8 cellular contexts compared by ENCODE assay signal in the genomic region with DNA sequence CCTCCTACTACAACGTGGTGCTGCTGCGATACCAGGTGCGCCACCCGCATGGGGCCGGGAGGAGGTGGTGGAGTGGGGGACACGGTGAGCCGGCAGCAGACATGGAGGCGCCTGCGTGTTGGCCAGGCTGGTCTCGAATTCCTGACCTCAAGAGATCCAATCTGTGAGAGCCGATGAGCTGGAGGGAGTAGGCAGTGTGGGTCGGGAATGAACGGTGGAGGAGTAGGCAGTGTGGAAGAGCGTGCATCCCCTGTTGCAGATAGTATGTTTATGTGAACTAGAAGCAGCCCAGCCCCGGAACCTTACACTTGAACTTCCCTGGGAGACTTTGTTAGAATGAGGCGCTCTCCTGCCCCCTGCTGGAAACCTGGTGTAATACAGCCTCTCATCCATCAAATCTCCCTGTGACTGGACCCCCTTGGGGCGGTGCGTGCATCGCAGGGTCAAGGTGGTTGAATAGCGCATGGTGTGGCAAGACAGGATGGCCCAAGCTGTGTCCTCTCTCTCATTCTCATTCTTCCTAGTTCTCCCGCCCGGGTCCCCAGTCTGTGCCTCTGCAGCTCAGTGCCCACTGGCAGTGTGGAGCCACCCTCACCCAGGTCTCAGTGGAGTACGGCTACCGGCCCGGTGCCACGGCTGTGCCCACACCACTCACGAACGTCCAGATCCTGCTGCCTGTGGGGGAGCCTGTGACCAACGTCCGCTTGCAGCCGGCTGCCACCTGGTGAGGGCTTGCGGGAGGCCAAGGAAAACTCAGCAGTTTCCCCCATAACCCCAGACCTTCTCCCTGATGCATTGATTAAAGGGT. TPM values are rescaled to one million over a fixed set of nuclear protein-coding genes. Genes with fewer than 3 reads are reported as not detected.
DNase-seq lines count a peak whose midpoint lies in the region; ATAC-seq, FAIRE-seq and TF ChIP-seq lines count a peak whose summit lies in the region.

No MANE protein-coding gene starts in this region.

- FAIRE-seq in A549 (lab: Jason Lieb, UNC) = no peak

- no peak overlapping the region for H3K4me3 Mint-ChIP-seq in memory B cell

- no peak for TF ChIP-seq POLR2A in A549 (IDR thresholded peaks at IDR 0.05; ENCODE audit: low read length)

- H3K9me3 ChIP-seq in A549 = no peaks in the 10 kb centered on the region

- ATAC-seq in A549 (peak; percentile 42 to 70), memory B cell (ENCODE audit: low read depth) (peak; percentile 79), HG02571 (IDR thresholded peaks at IDR 0.05; ENCODE audit: unreplicated experiment) (no peak)

- DNase-seq in A549 (ENCODE audit: low read depth in 1 of 2, low spot score in 1 of 2) = peak; percentile 70 to 76
- peak; percentile 90 for DNase-seq in GM13976 (ENCODE audit: low spot score)
- DNase-seq in NCI-H460 (ENCODE audit: extremely low read depth, low read depth) = peak; percentile 51
- peak; percentile 86 for DNase-seq in activated CD4-positive, alpha-beta T cell treated with anti-CD3 and anti-CD28 coated beads for 48 hours
- DNase-seq in coronary artery (ENCODE audit: low spot score) = no peak
- peak; percentile 76 to 79 for DNase-seq in memory B cell (ENCODE audit: low spot score in 2 of 2)
- peak; percentile 32 to 43 for DNase-seq in stimulated activated CD8-positive, alpha-beta memory T cell treated with anti-CD3 and anti-CD28 coated beads, Interleukin-15, amount 100 ng/mL, for 48 hours (ENCODE audit: low read depth in 2 of 2)

- CTCF ChIA-PET in A549 (lab: Yijun Ruan, JAX) = interaction anchor here (0.5 to 3.9 kb wide), 21 partner anchors 7 to 524 kb away, joined by 3 to 19 read pairs (median 3); a partner anchor contains a TSS

- WGBS in A549 (ENCODE audit: missing lambda C conversion rate) = 39% methylated on average over 15 of the region's 32 CpGs

- no peaks in the 10 kb centered on the region for H3K9me3 Mint-ChIP-seq in memory B cell

- no peak overlapping the region for H3K27ac Mint-ChIP-seq in memory B cell

- POLR2A ChIA-PET in A549 (lab: Yijun Ruan, JAX) = no interaction called here

- H3K4me1 ChIP-seq in A549 = peaks cover 4% of the 10 kb centered on the region; the same call in 1 of the 3 replicates

- no peak overlapping the region for H3K4me2 ChIP-seq in A549

- peaks cover 45% of the 10 kb centered on the region for H3K36me3 Mint-ChIP-seq in memory B cell

- H3K4me3 ChIP-seq in A549 (no peak overlapping the region), coronary artery (no peak overlapping the region)

- no peaks in the 10 kb centered on the region for H3K27me3 Mint-ChIP-seq in memory B cell

- 0 out of 6 replicates have a peak overlapping the region, but pooled peaks of 1 of the 2 experiments have one; percentile 41 for H3K27ac ChIP-seq in A549
- H3K27ac ChIP-seq in coronary artery = no peak overlapping the region

- peaks cover 13% of the 10 kb centered on the region for H3K4me1 Mint-ChIP-seq in memory B cell

- in situ Hi-C loops in GM13976 (cut with MboI; ENCODE audit: low sequenced_read_pairs, unreplicated experiment) = no loop called here

- no peak for TF ChIP-seq EP300 in A549 (IDR thresholded peaks at IDR 0.05)

- TF ChIP-seq CTCF in A549 (IDR thresholded peaks at IDR 0.05) = peak; percentile 64
- TF ChIP-seq CTCF in GM13976 (IDR thresholded peaks at IDR 0.05; ENCODE audit: borderline replicate concordance, control extremely low read depth, extremely low read depth, insufficient read depth, missing control alignments) = peak; percentile 74
- TF ChIP-seq CTCF in coronary artery (IDR thresholded peaks at IDR 0.05) = peak; percentile 67

- TF ChIP-seq RAD21 in A549 (conservative IDR thresholded peaks at IDR 0.05 in 1 of 2, IDR thresholded peaks at IDR 0.05 in 1 of 2) = peak; percentile 55 to 58

TF ChIP-seq in A549, 52 proteins besides CTCF, POLR2A, EP300 and RAD21:
- no peak for TF ChIP-seq TP53 (CRISPR knock-in tag; IDR thresholded peaks at IDR 0.05)
- TF ChIP-seq SMC3 (IDR thresholded peaks at IDR 0.05) = peak; percentile 39; the same call in 1 of the 3 replicates
- TF ChIP-seq JUNB (IDR thresholded peaks at IDR 0.05) = no peak

RNA-seq across cellular contexts. Expression of a gene that starts 10.5 kb away (rescaled TPM):
- polyA plus RNA-seq in A549 (2011; rRNA removed) (2.7 and 4.8 TPM in 2 replicates), A549 (2017; fragmentation: RNase III; extraction: RNeasy Plus Mini Kit Qiagen cat#74134 plus additional on column Dnase treatment) (1.6 to 2.4 TPM (median 1.8 TPM) in 3 replicates)
- polyA plus RNA-seq in A549 (2012; cell fraction: cytosol; rRNA removed) = 0.61 and 0.80 TPM in 2 replicates
- 2.0 and 2.8 TPM in 2 replicates for polyA plus RNA-seq in A549 (2012; cell fraction: nucleus; rRNA removed)
- polyA minus RNA-seq in A549 (2011; rRNA and poly(A)+ RNA removed) = 3.0 and 3.3 TPM in 2 replicates
- total RNA-seq in NCI-H460 (2014; rRNA removed; shearing (Covaris generic)) = 0.05 TPM in 1 of 2 replicates, not detected in the other
- not detected in 2 replicates for polyA plus RNA-seq in NCI-H460 (2014; cell fraction: nucleus; rRNA removed)

RNA-seq across cellular contexts. Expression of a gene that starts 33.1 kb away (rescaled TPM):
- polyA plus RNA-seq in A549 (2011; rRNA removed) (1.7 and 2.2 TPM in 2 replicates), A549 (2017; fragmentation: RNase III; extraction: RNeasy Plus Mini Kit Qiagen cat#74134 plus additional on column Dnase treatment) (13.1 to 14.3 TPM (median 13.6 TPM) in 3 replicates)
- 4.2 and 6.1 TPM in 2 replicates for polyA plus RNA-seq in A549 (2012; cell fraction: cytosol; rRNA removed)
- 9.9 and 11.3 TPM in 2 replicates for polyA plus RNA-seq in A549 (2012; cell fraction: nucleus; rRNA removed)
- polyA minus RNA-seq in A549 (2011; rRNA and poly(A)+ RNA removed) = 3.3 and 4.6 TPM in 2 replicates
- 4.1 and 4.6 TPM in 2 replicates for total RNA-seq in NCI-H460 (2014; rRNA removed; shearing (Covaris generic))
- polyA plus RNA-seq in NCI-H460 (2014; cell fraction: nucleus; rRNA removed) = 1.5 and 9.3 TPM in 2 replicates

RNA-seq across cellular contexts. Expression of a gene that starts 36.9 kb away (rescaled TPM):
- polyA plus RNA-seq in A549 (2011; rRNA removed) (0.27 and 1.2 TPM in 2 replicates), A549 (2017; fragmentation: RNase III; extraction: RNeasy Plus Mini Kit Qiagen cat#74134 plus additional on column Dnase treatment) (0.25 to 0.32 TPM (median 0.28 TPM) in 3 replicates)
- polyA plus RNA-seq in A549 (2012; cell fraction: cytosol; rRNA removed) = 0.13 and 0.49 TPM in 2 replicates
- 0.58 TPM in 1 of 2 replicates, not detected in the other for polyA plus RNA-seq in A549 (2012; cell fraction: nucleus; rRNA removed)
- polyA minus RNA-seq in A549 (2011; rRNA and poly(A)+ RNA removed) = 1.5 TPM in 1 of 2 replicates, not detected in the other
- total RNA-seq in NCI-H460 (2014; rRNA removed; shearing (Covaris generic)) = not detected in 2 replicates
- not detected in 2 replicates for polyA plus RNA-seq in NCI-H460 (2014; cell fraction: nucleus; rRNA removed)
